8 cellular contexts compared by ENCODE assay signal in genomic region chr11:18012906-18013781, GRCh38. TPM values are rescaled to one million over a fixed set of nuclear protein-coding genes. Genes with fewer than 3 reads are reported as not detected.
DNase-seq lines count a peak whose midpoint lies in the region; ATAC-seq and TF ChIP-seq lines count a peak whose summit lies in the region.

TSS of gene SERGEF (minus strand) at chr11:18013047. CDS start at chr11:18013010, 37 bp downstream.

- peak; percentile 89 for TF ChIP-seq POLR2A in GM19193 (IDR thresholded peaks at IDR 0.05; ENCODE audit: extremely low read depth, insufficient read depth, insufficient read length)

- peak; percentile 96 for ATAC-seq in HG03432 (IDR thresholded peaks at IDR 0.05; ENCODE audit: unreplicated experiment)

- DNase-seq in AML-193 (lab: John Stamatoyannopoulos, UW) (peak; percentile 82 to 86), NCI-H460 (ENCODE audit: extremely low read depth, low read depth) (peak; percentile 83), cerebellum (ENCODE audit: low spot score) (peak; percentile 91), kidney tubule cell (ENCODE audit: low spot score) (peak; percentile 95)
- peak; percentile 95 for DNase-seq in activated CD4-positive, CD25-positive, alpha-beta regulatory T cell treated with anti-CD3 and anti-CD28 coated beads, Interleukin-2, amount 50 U/mL, for 72 hours
- peak; percentile 75 to 96 (median 82) for DNase-seq in stimulated activated CD4-positive, alpha-beta T cell treated with anti-CD3 and anti-CD28 coated beads, Interleukin-1b, Interleukin-23, amount 100 ng/mL, for 24 hours (ENCODE audit: low read depth in 4 of 4, low spot score in 1 of 4)

RNA-seq across cellular contexts. Expression of gene SERGEF, which starts in this region (rescaled TPM):
- total RNA-seq in NCI-H460 (2014; rRNA removed; shearing (Covaris generic)), result 10.9 and 18.5 TPM in 2 replicates
- 15.2 and 42.9 TPM in 2 replicates for polyA plus RNA-seq in NCI-H460 (2014; cell fraction: nucleus; rRNA removed)
- 23.5 TPM for total RNA-seq in cerebellum

Comparison
In these comparisons a context has a peak if more than half of its experiments do, and no peak if none do; other contexts are left out.
1. Peak in every context shown above with its lines: DNase-seq and ATAC-seq.